Comparison of ENCODE assay signal across 2 cellular contexts in genomic region chr2:189794308-189794707, GRCh38.
A peak's percentile ranks its signal among the peaks of the same experiment; 100 is the strongest.
TF ChIP-seq lines count a peak whose summit lies in the region.

No MANE protein-coding gene starts in this region.

TF ChIP-seq in A549, 52 proteins besides CTCF, POLR2A, EP300 and RAD21:
- no peak for TF ChIP-seq CBX8 (IDR thresholded peaks at IDR 0.05)
- TF ChIP-seq RCOR1 (IDR thresholded peaks at IDR 0.05; ENCODE audit: low read depth, low read length) = no peak
- peak; percentile 79 for TF ChIP-seq MAFK (IDR thresholded peaks at IDR 0.05; ENCODE audit: partially characterized antibody)

TF ChIP-seq in K562, 482 proteins besides CTCF, POLR2A, EP300 and RAD21:
- peak; percentile 46; the same call in 1 of the 2 replicates for TF ChIP-seq MAFK (IDR thresholded peaks at IDR 0.05; ENCODE audit: low read length)
- TF ChIP-seq C11orf30 (IDR thresholded peaks at IDR 0.05; ENCODE audit: low read depth) = peak; percentile 40
- peak; percentile 69 for TF ChIP-seq ZNF316 (IDR thresholded peaks at IDR 0.05)
- TF ChIP-seq U2AF1 (optimal IDR thresholded peaks at IDR 0.05; ENCODE audit: low read depth, low read length) = no peak
- TF ChIP-seq MAFF (IDR thresholded peaks at IDR 0.05; ENCODE audit: low read length) = peak; percentile 7; the same call in 1 of the 2 replicates
